Comparison of ENCODE assay signal across 15 cellular contexts in the genomic region with DNA sequence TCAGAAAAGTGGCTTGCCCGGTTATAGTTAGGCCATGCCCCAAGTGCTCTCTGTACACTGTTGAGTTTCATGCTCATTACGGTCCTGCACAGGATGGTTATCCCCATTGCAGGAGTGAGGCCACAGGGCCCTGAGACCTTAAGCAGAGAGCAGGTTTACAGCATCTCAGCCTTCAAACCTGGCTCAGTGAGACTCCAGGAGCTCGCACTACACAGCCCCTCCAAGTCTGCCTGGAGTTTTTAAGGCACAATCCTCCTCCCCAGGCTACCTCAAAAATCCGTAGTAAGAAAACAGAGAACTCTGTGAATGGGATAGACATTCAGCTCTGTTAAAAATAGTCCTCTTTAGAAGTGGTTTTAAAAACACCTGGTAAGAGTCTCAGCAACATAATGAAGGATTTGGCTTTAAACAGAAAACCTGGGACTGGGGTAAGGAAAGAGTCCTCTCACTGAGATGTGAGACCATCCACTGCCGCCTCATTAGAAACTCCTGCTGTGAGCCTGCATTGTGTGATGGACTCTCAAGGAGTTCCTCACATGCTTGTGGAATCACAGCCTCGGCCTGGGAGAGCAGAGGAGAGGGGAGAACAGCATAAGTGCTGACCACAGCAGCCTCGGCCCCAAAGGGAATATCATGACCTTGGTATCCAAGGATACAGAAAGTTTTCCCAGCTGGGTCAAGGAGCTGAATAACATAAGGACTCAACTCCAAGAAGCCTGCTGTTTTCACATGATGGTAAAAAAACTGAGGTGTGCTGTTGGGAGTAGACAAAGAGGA.
A peak's percentile ranks its signal among the peaks of the same experiment; 100 is the strongest.
DNase-seq lines count a peak whose midpoint lies in the region; ATAC-seq lines count a peak whose summit lies in the region.
"Had no signal": no experiment of that assay in that cellular context is flagged by ENCODE, and none has a peak within 500 bp of the region (broad histone marks: within the 10 kb centered on the region; RNA-seq: fewer than 3 reads in every experiment).

No MANE protein-coding gene starts in this region.

- WGBS in ectodermal cell, 2 experiments: 42 to 43% methylated on average over 7 of the region's 7 CpGs

- no peaks in the 10 kb centered on the region for H3K36me3 ChIP-seq in ectodermal cell (ENCODE audit: control insufficient read depth, insufficient read depth, low read length)
- H3K36me3 ChIP-seq: thyroid gland had no signal

- no peak overlapping the region for H3K4me3 ChIP-seq in ectodermal cell (ENCODE audit: insufficient read depth, low read depth, low read length)
- H3K4me3 ChIP-seq: dorsolateral prefrontal cortex, thyroid gland had no signal

- H3K27me3 ChIP-seq in ectodermal cell (ENCODE audit: control insufficient read depth, insufficient read depth, low read length, poor library complexity, severe bottlenecking): no peaks in the 10 kb centered on the region
- H3K27me3 ChIP-seq: dorsolateral prefrontal cortex, thyroid gland had no signal

- ATAC-seq in sciatic nerve (peak; percentile 90), GM21619 (IDR thresholded peaks at IDR 0.05; ENCODE audit: unreplicated experiment) (no peak), GM19351 (IDR thresholded peaks at IDR 0.05; ENCODE audit: unreplicated experiment) (no peak)
- ATAC-seq: activated naive CD4-positive, alpha-beta T cell treated with anti-CD3 and anti-CD28 coated beads, Interleukin-2, amount 50 U/mL, for 72 hours had no signal

- peaks cover 15% of the 10 kb centered on the region for H3K4me1 ChIP-seq in ectodermal cell (ENCODE audit: control insufficient read depth, insufficient read depth, low read length)

- peak overlapping the region; percentile 54 for H3K27ac ChIP-seq in ectodermal cell (ENCODE audit: insufficient read depth, low read depth, low read length, poor library complexity, severe bottlenecking)
- H3K27ac ChIP-seq: RWPE1, thyroid gland had no signal

- H3K9me3 ChIP-seq in ectodermal cell (ENCODE audit: control insufficient read depth, low read length): no peaks in the 10 kb centered on the region
- H3K9me3 ChIP-seq: thyroid gland had no signal

- intact Hi-C loops in sciatic nerve (cut with DNase I): no loop called here

- DNase-seq in NCI-H187 (lab: John Stamatoyannopoulos, UW): peak; percentile 68 to 79
- DNase-seq in iPS-NIHi7 (ENCODE audit: extremely low spot score): peak; percentile 70
- no peak for DNase-seq in sciatic nerve (ENCODE audit: low spot score)
- DNase-seq in NCI-H1436 treated with DMSO at 0.1 percent for 48 hours (lab: John Stamatoyannopoulos, UW): no peak
- DNase-seq in epidermal melanocyte (ENCODE audit: insufficient read length, low spot score): no peak
- DNase-seq: activated CD8-positive, alpha-beta memory T cell treated with anti-CD3 and anti-CD28 coated beads for 24 hours; dorsolateral prefrontal cortex; hippocampal formation; NCI-H510A treated with DMSO at 0.1 percent for 48 hours had no signal

Comparison
In these comparisons a context has a peak if more than half of its experiments do, and no peak if none do; other contexts are left out.
1. DNase-seq: peak in NCI-H187 (2 of 2) and iPS-NIHi7 (single experiment); none in sciatic nerve (single experiment), NCI-H1436 treated with DMSO at 0.1 percent for 48 hours (single experiment) and epidermal melanocyte (single experiment).